In genomic region chr1:1597275-1597930, GRCh38 we compare ENCODE assay signal across 8 cellular contexts. TPM values are rescaled to one million over a fixed set of nuclear protein-coding genes. Genes with fewer than 3 reads are reported as not detected.
DNase-seq lines count a peak whose midpoint lies in the region; ATAC-seq lines count a peak whose summit lies in the region.

No MANE protein-coding gene starts in this region.

- H3K27ac Mint-ChIP-seq in memory B cell, result no peak overlapping the region

- peaks cover 6% of the 10 kb centered on the region for H3K27me3 Mint-ChIP-seq in memory B cell

- H3K4me3 Mint-ChIP-seq in memory B cell, result peak overlapping the region; percentile 21

- in situ Hi-C loops in Caki2 (cut with HindIII; ENCODE audit: low pct_unique_long_range_greater_than_20kb, low sequenced_read_pairs), result no loop called here

- H3K36me3 Mint-ChIP-seq in memory B cell, result no peaks in the 10 kb centered on the region

- DNase-seq in Caki2 (ENCODE audit: low read depth) (peak; percentile 22), HPDE6-E6E7 (ENCODE audit: extremely low spot score) (peak; percentile 56), astrocyte of the hippocampus (ENCODE audit: low read depth, low spot score) (peak; percentile 43), memory B cell (ENCODE audit: low spot score in 2 of 2) (no peak), dedifferentiated amniotic fluid mesenchymal stem cell (ENCODE audit: extremely low spot score) (no peak), NCI-H748 (lab: John Stamatoyannopoulos, UW; ENCODE audit: unreplicated experiment) (no peak)

- no peaks in the 10 kb centered on the region for H3K9me3 Mint-ChIP-seq in memory B cell

- peak; percentile 73 for ATAC-seq in memory B cell (ENCODE audit: low read depth)
- no peak for ATAC-seq in GM18867 (IDR thresholded peaks at IDR 0.05; ENCODE audit: unreplicated experiment)
- ATAC-seq in HG02588 (IDR thresholded peaks at IDR 0.05; ENCODE audit: unreplicated experiment), result no peak

- no peaks in the 10 kb centered on the region for H3K4me1 Mint-ChIP-seq in memory B cell

RNA-seq across cellular contexts. Expression of gene FNDC10, which starts 2.5 kb away (rescaled TPM):
- total RNA-seq in Caki2 (2014; rRNA removed; shearing (Covaris generic); ENCODE audit: low replicate concordance), result 16.9 and 31.3 TPM in 2 replicates

RNA-seq across cellular contexts. Expression of gene MIB2, which starts 17.9 kb away (rescaled TPM):
- 35.7 and 49.0 TPM in 2 replicates for total RNA-seq in Caki2 (2014; rRNA removed; shearing (Covaris generic); ENCODE audit: low replicate concordance)

RNA-seq across cellular contexts. Expression of gene SSU72, which starts 22.7 kb away (rescaled TPM):
- total RNA-seq in Caki2 (2014; rRNA removed; shearing (Covaris generic); ENCODE audit: low replicate concordance), result 51.1 and 81.8 TPM in 2 replicates

RNA-seq across cellular contexts. Expression of gene MMP23B, which starts 34.6 kb away (rescaled TPM):
- not detected in 2 replicates for total RNA-seq in Caki2 (2014; rRNA removed; shearing (Covaris generic); ENCODE audit: low replicate concordance)

RNA-seq across cellular contexts. Expression of gene TMEM240, which starts 57.0 kb away (rescaled TPM):
- not detected in 2 replicates for total RNA-seq in Caki2 (2014; rRNA removed; shearing (Covaris generic); ENCODE audit: low replicate concordance)

Comparison
In these comparisons a context has a peak if more than half of its experiments do, and no peak if none do; other contexts are left out.
1. DNase-seq: peak in Caki2 (single experiment), HPDE6-E6E7 (single experiment) and astrocyte of the hippocampus (single experiment); none in memory B cell (0 of 2), dedifferentiated amniotic fluid mesenchymal stem cell (single experiment) and NCI-H748 (single experiment).